ENCODE assay signal across 1 cellular context in genomic region chr12:115008951-115009350, GRCh38.
TF ChIP-seq lines count a peak whose summit lies in the region.

No MANE protein-coding gene starts in this region.

TF ChIP-seq in IMR-90, 13 proteins besides CTCF, POLR2A, EP300 and RAD21 (continued from another document):
- TF ChIP-seq, protein P1, sequence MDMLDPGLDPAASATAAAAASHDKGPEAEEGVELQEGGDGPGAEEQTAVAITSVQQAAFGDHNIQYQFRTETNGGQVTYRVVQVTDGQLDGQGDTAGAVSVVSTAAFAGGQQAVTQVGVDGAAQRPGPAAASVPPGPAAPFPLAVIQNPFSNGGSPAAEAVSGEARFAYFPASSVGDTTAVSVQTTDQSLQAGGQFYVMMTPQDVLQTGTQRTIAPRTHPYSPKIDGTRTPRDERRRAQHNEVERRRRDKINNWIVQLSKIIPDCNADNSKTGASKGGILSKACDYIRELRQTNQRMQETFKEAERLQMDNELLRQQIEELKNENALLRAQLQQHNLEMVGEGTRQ (IDR thresholded peaks at IDR 0.05; ENCODE audit: low read depth, low read length): no peak
- no peak for TF ChIP-seq MAZ (IDR thresholded peaks at IDR 0.05; ENCODE audit: borderline replicate concordance, low read depth, low read length)
- TF ChIP-seq SMC3 (IDR thresholded peaks at IDR 0.05; ENCODE audit: low read depth, low read length): no peak
- TF ChIP-seq FOS (IDR thresholded peaks at IDR 0.05; ENCODE audit: low read depth, low read length): no peak
- TF ChIP-seq MXI1 (IDR thresholded peaks at IDR 0.05; ENCODE audit: borderline replicate concordance, low read depth, low read length): no peak
- TF ChIP-seq CEBPB (IDR thresholded peaks at IDR 0.05; ENCODE audit: low read depth, low read length): no peak
- TF ChIP-seq NFE2L2 (IDR thresholded peaks at IDR 0.05; ENCODE audit: low read depth, low read length): no peak
